ENCODE assay signal across 15 cellular contexts in the genomic region with DNA sequence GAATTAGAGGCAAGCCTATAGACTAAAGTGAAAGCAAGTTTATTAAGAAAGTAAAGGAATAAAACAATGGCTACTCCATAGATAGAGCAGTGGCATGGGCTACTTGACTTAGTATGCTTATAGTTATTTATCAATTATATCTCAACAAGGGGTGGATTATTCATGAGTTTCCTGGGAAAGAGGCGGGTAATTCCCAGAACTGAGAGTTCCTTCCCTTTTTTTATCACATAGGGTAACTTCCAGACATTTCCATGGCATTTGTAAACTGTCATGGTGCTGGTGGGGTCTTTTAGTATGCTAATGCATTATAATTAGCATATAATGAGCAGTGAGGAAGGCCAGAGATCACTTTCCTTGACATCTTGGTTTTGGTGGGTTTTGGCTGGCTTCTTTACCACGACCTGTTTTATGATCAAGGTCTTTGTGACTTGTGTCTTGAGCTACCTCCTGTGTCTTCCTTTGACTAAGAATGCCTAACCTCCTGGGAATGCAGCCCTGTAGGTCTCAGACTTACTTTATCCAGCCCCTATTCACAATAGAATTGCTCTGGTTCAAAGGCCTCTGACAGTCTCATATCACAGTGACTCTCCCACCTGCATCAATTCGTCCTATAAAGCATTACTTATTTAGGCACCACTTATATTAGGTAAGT. TPM values are rescaled to one million over a fixed set of nuclear protein-coding genes. Genes with fewer than 3 reads are reported as not detected.
DNase-seq lines count a peak whose midpoint lies in the region; ATAC-seq, FAIRE-seq and TF ChIP-seq lines count a peak whose summit lies in the region.
"Had no signal": no experiment of that assay in that cellular context is flagged by ENCODE, and none has a peak within 500 bp of the region (broad histone marks: within the 10 kb centered on the region; RNA-seq: fewer than 3 reads in every experiment).

No MANE protein-coding gene starts in this region.

- H3K4me1 Mint-ChIP-seq in neural progenitor cell: peaks cover 20% of the 10 kb centered on the region
- peaks cover 57% of the 10 kb centered on the region for H3K4me1 Mint-ChIP-seq in activated CD8-positive, alpha-beta memory T cell treated with anti-CD3 and anti-CD28 coated beads, Interleukin-2, amount 10 ng/mL, durations not matched to agents 7 days and 5 days
- H3K4me1 Mint-ChIP-seq: central memory CD8-positive, alpha-beta T cell had no signal

- no peak overlapping the region for H3K4ac ChIP-seq in H1 (replicated peaks; ENCODE audit: insufficient read length, low read depth, low read length)

- H4K5ac ChIP-seq in H1 (ENCODE audit: insufficient read length, low read depth, low read length): no peak overlapping the region

- H3K9ac ChIP-seq in H1 (replicated peaks in 1 of 4; ENCODE audit: extremely low read depth in 1 of 4, low read depth in 3 of 4, low read length in 3 of 4) (no peak overlapping the region), neural progenitor cell (no peak overlapping the region)

- H2BK20ac ChIP-seq in H1 (ENCODE audit: low read length): 0 out of 2 replicates have a peak overlapping the region, but pooled peaks have one; percentile 57

- no peak for ATAC-seq in activated CD8-positive, alpha-beta memory T cell treated with anti-CD3 and anti-CD28 coated beads, Interleukin-2, amount 10 ng/mL, durations not matched to agents 7 days and 5 days
- no peak for ATAC-seq in omental fat pad (ENCODE audit: low FRiP score)

- H3K23me2 ChIP-seq in H1 (ENCODE audit: low read depth, low read length): no peaks in the 10 kb centered on the region; the same call in 1 of the 2 replicates

- no peaks in the 10 kb centered on the region for H4K20me1 ChIP-seq in H1 (replicated peaks in 1 of 2; ENCODE audit: control insufficient read depth in 1 of 2, insufficient read depth in 2 of 2, low read length in 2 of 2)
- no peaks in the 10 kb centered on the region for H4K20me1 ChIP-seq in neural progenitor cell (ENCODE audit: low read depth)

- 33% methylated on average over 3 of the region's 3 CpGs; no CpG with 5 or more reads in 1 of the 2 experiments for WGBS in H1 (ENCODE audit: extremely low coverage in 1 of 2, insufficient coverage in 1 of 2, insufficient read length in 1 of 2, insufficient replicate concordance in 2 of 2, low coverage in 1 of 2, low lambda C conversion rate in 2 of 2, missing lambda C conversion rate in 1 of 2), 2 experiments

- H2AK5ac ChIP-seq in H1 (ENCODE audit: low read depth, low read length): no peak overlapping the region

- 0 out of 2 replicates have a peak overlapping the region, but pooled peaks have one; percentile 41 for H2BK5ac ChIP-seq in H1 (ENCODE audit: low read depth, low read length)

- peak; percentile 92 for FAIRE-seq in H1 (lab: Jason Lieb, UNC)
- FAIRE-seq: urothelium cell line had no signal

- H2AFZ ChIP-seq in H1 (ENCODE audit: low read length) (no peak overlapping the region), neural progenitor cell (replicated peaks) (no peak overlapping the region)

- CTCF ChIA-PET in H1 (lab: Charles Lee; ENCODE audit: partially characterized antibody): interaction anchor here (0.6 to 1.8 kb wide), 6 partner anchors 11 to 187 kb away, joined by 3 to 5 read pairs (median 3); no protein-coding TSS in a partner anchor
- CTCF ChIA-PET in activated CD8-positive, alpha-beta memory T cell treated with anti-CD3 and anti-CD28 coated beads, Interleukin-2, amount 10 ng/mL, durations not matched to agents 7 days and 5 days (lab: Charles Lee): interaction anchor here (0.7 to 1.1 kb wide), 3 partner anchors 16 to 46 kb away, joined by 3 read pairs; no protein-coding TSS in a partner anchor

- H3K4me3 ChIP-seq in H1 (ENCODE audit: extremely low read depth in 1 of 4, insufficient read depth in 2 of 4, low read depth in 3 of 4, low read length in 4 of 4) (no peak overlapping the region), neural progenitor cell (no peak overlapping the region)

- no peaks in the 10 kb centered on the region for H3K9me3 Mint-ChIP-seq in neural progenitor cell
- H3K9me3 Mint-ChIP-seq in activated CD8-positive, alpha-beta memory T cell treated with anti-CD3 and anti-CD28 coated beads, Interleukin-2, amount 10 ng/mL, durations not matched to agents 7 days and 5 days (ENCODE audit: low read depth): no peaks in the 10 kb centered on the region
- H3K9me3 Mint-ChIP-seq: central memory CD8-positive, alpha-beta T cell had no signal

- no peaks in the 10 kb centered on the region for H3K36me3 ChIP-seq in H1 (ENCODE audit: control insufficient read depth in 2 of 4, insufficient read depth in 4 of 4, low read length in 3 of 4)
- no peaks in the 10 kb centered on the region for H3K36me3 ChIP-seq in neural progenitor cell

- H3K79me1 ChIP-seq in H1 (ENCODE audit: low read depth, low read length): no peaks in the 10 kb centered on the region

- no peak overlapping the region for H2BK120ac ChIP-seq in H1 (replicated peaks; ENCODE audit: low read depth, low read length)

- no peaks in the 10 kb centered on the region for H3K27me3 Mint-ChIP-seq in neural progenitor cell (ENCODE audit: insufficient read depth, low read depth)
- H3K27me3 Mint-ChIP-seq in activated CD8-positive, alpha-beta memory T cell treated with anti-CD3 and anti-CD28 coated beads, Interleukin-2, amount 10 ng/mL, durations not matched to agents 7 days and 5 days: peaks cover 2% of the 10 kb centered on the region
- H3K27me3 Mint-ChIP-seq: central memory CD8-positive, alpha-beta T cell had no signal

- TF ChIP-seq CTCF in H1 (IDR thresholded peaks at IDR 0.05; ENCODE audit: control extremely low read depth in 1 of 3, insufficient read depth in 1 of 3, low read depth in 1 of 3, low read length in 3 of 3) (no peak), neural progenitor cell (IDR thresholded peaks at IDR 0.05) (no peak), omental fat pad (IDR thresholded peaks at IDR 0.05) (no peak)

- peaks cover 0 to 7% (median 6%) of the 10 kb centered on the region in 4 experiments; a peak in 4 of 7 replicates for H3K4me1 ChIP-seq in H1 (replicated peaks in 1 of 4; ENCODE audit: control insufficient read depth in 3 of 4, insufficient read depth in 4 of 4, low read length in 3 of 4)
- peaks cover 17% of the 10 kb centered on the region for H3K4me1 ChIP-seq in neural progenitor cell

- H4K8ac ChIP-seq in H1 (ENCODE audit: extremely low read depth, insufficient read depth, low read length): no peak overlapping the region

- H3K27me3 ChIP-seq in H1 (replicated peaks in 1 of 4; ENCODE audit: control insufficient read depth in 3 of 4, extremely low read depth in 1 of 4, insufficient read depth in 3 of 4, low read length in 3 of 4) (no peaks in the 10 kb centered on the region), neural progenitor cell (no peaks in the 10 kb centered on the region)

- H3K79me2 ChIP-seq in H1 (ENCODE audit: control insufficient read depth in 1 of 2, insufficient read depth in 2 of 2, low read length in 2 of 2) (no peaks in the 10 kb centered on the region), neural progenitor cell (ENCODE audit: low read depth) (no peaks in the 10 kb centered on the region)

- H3K27ac ChIP-seq in H1 (ENCODE audit: low read depth, low read length) (no peak overlapping the region), neural progenitor cell (no peak overlapping the region)

- no peak overlapping the region for H3K27ac Mint-ChIP-seq in neural progenitor cell
- no peak overlapping the region for H3K27ac Mint-ChIP-seq in activated CD8-positive, alpha-beta memory T cell treated with anti-CD3 and anti-CD28 coated beads, Interleukin-2, amount 10 ng/mL, durations not matched to agents 7 days and 5 days

- no peak for TF ChIP-seq EP300 in H1 (IDR thresholded peaks at IDR 0.05; ENCODE audit: borderline replicate concordance in 1 of 2, low read depth in 2 of 2, low read length in 2 of 2)

- no peak for TF ChIP-seq POLR2A in H1 (IDR thresholded peaks at IDR 0.05; ENCODE audit: control extremely low read depth in 1 of 2, low read depth in 2 of 2, low read length in 2 of 2)

- no peak overlapping the region for H2BK15ac ChIP-seq in H1 (ENCODE audit: low read length)

- H3K14ac ChIP-seq in H1 (ENCODE audit: insufficient read length): no peak overlapping the region

- no peak for TF ChIP-seq RAD21 in H1 (IDR thresholded peaks at IDR 0.05 in 1 of 2, conservative IDR thresholded peaks at IDR 0.05 in 1 of 2; ENCODE audit: low read depth in 2 of 2, low read length in 2 of 2)

- H3K9me3 ChIP-seq in H1 (ENCODE audit: insufficient read depth in 2 of 2, low read depth in 1 of 2, low read length in 1 of 2): no peaks in the 10 kb centered on the region
- no peaks in the 10 kb centered on the region for H3K9me3 ChIP-seq in neural progenitor cell (ENCODE audit: low read depth)

- no peak overlapping the region for H3K18ac ChIP-seq in H1 (ENCODE audit: extremely low read depth, low read length)

- no peak overlapping the region for H4K91ac ChIP-seq in H1 (replicated peaks; ENCODE audit: insufficient read length, low read length)

- POLR2A ChIA-PET in H1 (lab: Charles Lee; ENCODE audit: partially characterized antibody): interaction anchor here (0.6 to 1.1 kb wide), 2 partner anchors 10 to 247 kb away, joined by 3 to 4 read pairs; no protein-coding TSS in a partner anchor

- H3K56ac ChIP-seq in H1 (replicated peaks; ENCODE audit: insufficient read length, low read depth, low read length): no peak overlapping the region

- no peak overlapping the region for H2BK12ac ChIP-seq in H1 (ENCODE audit: low read depth, low read length)

- peak overlapping the region in 1 of 2 experiments; percentile 16; a peak in 1 of 4 replicates for H3K4me2 ChIP-seq in H1 (ENCODE audit: insufficient read depth in 1 of 2, low read depth in 2 of 2, low read length in 2 of 2)
- H3K4me2 ChIP-seq in neural progenitor cell: no peak overlapping the region

- no peak overlapping the region for H3K4me3 Mint-ChIP-seq in neural progenitor cell
- H3K4me3 Mint-ChIP-seq in activated CD8-positive, alpha-beta memory T cell treated with anti-CD3 and anti-CD28 coated beads, Interleukin-2, amount 10 ng/mL, durations not matched to agents 7 days and 5 days: no peak overlapping the region
- H3K4me3 Mint-ChIP-seq: central memory CD8-positive, alpha-beta T cell had no signal

- H3K36me3 Mint-ChIP-seq in neural progenitor cell: no peaks in the 10 kb centered on the region
- H3K36me3 Mint-ChIP-seq in activated CD8-positive, alpha-beta memory T cell treated with anti-CD3 and anti-CD28 coated beads, Interleukin-2, amount 10 ng/mL, durations not matched to agents 7 days and 5 days: peaks cover 20% of the 10 kb centered on the region

- H3K23ac ChIP-seq in H1 (ENCODE audit: insufficient read length): no peak overlapping the region

- peaks cover 7% of the 10 kb centered on the region for H3F3A ChIP-seq in neural progenitor cell (ENCODE audit: low read depth)

- DNase-seq in Daoy (ENCODE audit: low read depth): peak; percentile 13
- peak; percentile 35 for DNase-seq in M059J (ENCODE audit: low read depth)
- DNase-seq in H1 (ENCODE audit: low read depth in 1 of 2, low spot score in 2 of 2): no peak
- peak; percentile 28 for DNase-seq in neural progenitor cell (ENCODE audit: low spot score)
- DNase-seq in NCI-H2171 treated with DMSO at 0.1 percent for 48 hours (lab: John Stamatoyannopoulos, UW): no peak
- no peak for DNase-seq in activated CD8-positive, alpha-beta memory T cell treated with anti-CD3 and anti-CD28 coated beads, Interleukin-2, amount 10 ng/mL, durations not matched to agents 7 days and 5 days
- no peak for DNase-seq in putamen (ENCODE audit: low spot score)
- no peak for DNase-seq in omental fat pad (ENCODE audit: low spot score)
- DNase-seq: activated naive CD4-positive, alpha-beta T cell treated with anti-CD3 and anti-CD28 coated beads, Interleukin-2, amount 50 U/mL, for 16 hours; DND-41; NCI-H446; stimulated activated CD4-positive, alpha-beta T cell treated with anti-CD3 and anti-CD28 coated beads, Interleukin-1b, Interleukin-23, amount 100 ng/mL, for 48 hours; T-helper 9 cell had no signal

RNA-seq across cellular contexts. Expression of a gene that starts 35.3 kb away (rescaled TPM):
- total RNA-seq in Daoy (2014; rRNA removed; shearing (Covaris generic)): not detected in 2 replicates
- not detected in 2 replicates for total RNA-seq in M059J (2014; rRNA removed; shearing (Covaris generic))
- not detected in 2 replicates for total RNA-seq in H1 (2021; fragmentation: NEBNext Ultra II Directional; extraction: Animal tissue kit (Norgen Biotek cat#: 25700))
- polyA plus RNA-seq in H1 (2011; rRNA removed): not detected in 2 replicates
- not detected for polyA plus RNA-seq in H1 (2011; cell fraction: cytosol; rRNA removed)
- polyA plus RNA-seq in H1 (2011; cell fraction: nucleus; rRNA removed): not detected
- polyA plus RNA-seq in H1 (2012, experiment 1 of 2): not detected in 4 replicates
- not detected for polyA plus RNA-seq in H1 (2012, experiment 2 of 2)
- not detected for polyA plus RNA-seq in H1 (2013, experiment 1 of 2)
- polyA plus RNA-seq in H1 (2013, experiment 2 of 2): not detected
- 0.12 TPM in 1 of 2 replicates, not detected in the other for polyA minus RNA-seq in H1 (2011; rRNA and poly(A)+ RNA removed)
- not detected for polyA minus RNA-seq in H1 (2011; cell fraction: cytosol; rRNA and poly(A)+ RNA removed)
- not detected for polyA minus RNA-seq in H1 (2011; cell fraction: nucleus; rRNA and poly(A)+ RNA removed)
- total RNA-seq in neural progenitor cell (ENCODE audit: low replicate concordance) (not detected in 2 replicates), omental fat pad (not detected)
- not detected for total RNA-seq in activated CD8-positive, alpha-beta memory T cell treated with anti-CD3 and anti-CD28 coated beads, Interleukin-2, amount 10 ng/mL, durations not matched to agents 7 days and 5 days

RNA-seq across cellular contexts. Expression of a gene that starts 39.7 kb away (rescaled TPM):
- total RNA-seq in Daoy (2014; rRNA removed; shearing (Covaris generic)): 52.5 and 92.2 TPM in 2 replicates
- 665 and 782 TPM in 2 replicates for total RNA-seq in M059J (2014; rRNA removed; shearing (Covaris generic))
- total RNA-seq in H1 (2021; fragmentation: NEBNext Ultra II Directional; extraction: Animal tissue kit (Norgen Biotek cat#: 25700)): 48.3 and 48.5 TPM in 2 replicates
- polyA plus RNA-seq in H1 (2011; rRNA removed): 30.4 and 32.2 TPM in 2 replicates
- polyA plus RNA-seq in H1 (2011; cell fraction: cytosol; rRNA removed): 38.8 TPM
- 40.4 TPM for polyA plus RNA-seq in H1 (2011; cell fraction: nucleus; rRNA removed)
- polyA plus RNA-seq in H1 (2012, experiment 1 of 2): 27.5 to 38.0 TPM (median 33.7 TPM) in 4 replicates
- 9.5 TPM for polyA plus RNA-seq in H1 (2012, experiment 2 of 2)
- polyA plus RNA-seq in H1 (2013, experiment 1 of 2): 26.9 TPM
- 27.4 TPM for polyA plus RNA-seq in H1 (2013, experiment 2 of 2)
- 25.0 and 32.9 TPM in 2 replicates for polyA minus RNA-seq in H1 (2011; rRNA and poly(A)+ RNA removed)
- 19.1 TPM for polyA minus RNA-seq in H1 (2011; cell fraction: cytosol; rRNA and poly(A)+ RNA removed)
- 55.5 TPM for polyA minus RNA-seq in H1 (2011; cell fraction: nucleus; rRNA and poly(A)+ RNA removed)
- total RNA-seq in neural progenitor cell (ENCODE audit: low replicate concordance): 16.8 and 23.9 TPM in 2 replicates
- total RNA-seq in activated CD8-positive, alpha-beta memory T cell treated with anti-CD3 and anti-CD28 coated beads, Interleukin-2, amount 10 ng/mL, durations not matched to agents 7 days and 5 days: 100 to 1,000 TPM; 157 to 257 TPM
- total RNA-seq in omental fat pad: 100 to 1,000 TPM in 2 of 4 donors, 10 to 100 TPM in 2; 76.6 to 314 (median 189) TPM

Comparison
In these comparisons a context has a peak if more than half of its experiments do, and no peak if none do; other contexts are left out.
1. DNase-seq: peak in Daoy (single experiment), M059J (single experiment) and neural progenitor cell (single experiment); none in H1 (0 of 2), NCI-H2171 treated with DMSO at 0.1 percent for 48 hours (single experiment), activated CD8-positive, alpha-beta memory T cell treated with anti-CD3 and anti-CD28 coated beads, Interleukin-2, amount 10 ng/mL, durations not matched to agents 7 days and 5 days (single experiment), putamen (single experiment) and omental fat pad (single experiment).